8 cellular contexts compared by ENCODE assay signal in the genomic region with DNA sequence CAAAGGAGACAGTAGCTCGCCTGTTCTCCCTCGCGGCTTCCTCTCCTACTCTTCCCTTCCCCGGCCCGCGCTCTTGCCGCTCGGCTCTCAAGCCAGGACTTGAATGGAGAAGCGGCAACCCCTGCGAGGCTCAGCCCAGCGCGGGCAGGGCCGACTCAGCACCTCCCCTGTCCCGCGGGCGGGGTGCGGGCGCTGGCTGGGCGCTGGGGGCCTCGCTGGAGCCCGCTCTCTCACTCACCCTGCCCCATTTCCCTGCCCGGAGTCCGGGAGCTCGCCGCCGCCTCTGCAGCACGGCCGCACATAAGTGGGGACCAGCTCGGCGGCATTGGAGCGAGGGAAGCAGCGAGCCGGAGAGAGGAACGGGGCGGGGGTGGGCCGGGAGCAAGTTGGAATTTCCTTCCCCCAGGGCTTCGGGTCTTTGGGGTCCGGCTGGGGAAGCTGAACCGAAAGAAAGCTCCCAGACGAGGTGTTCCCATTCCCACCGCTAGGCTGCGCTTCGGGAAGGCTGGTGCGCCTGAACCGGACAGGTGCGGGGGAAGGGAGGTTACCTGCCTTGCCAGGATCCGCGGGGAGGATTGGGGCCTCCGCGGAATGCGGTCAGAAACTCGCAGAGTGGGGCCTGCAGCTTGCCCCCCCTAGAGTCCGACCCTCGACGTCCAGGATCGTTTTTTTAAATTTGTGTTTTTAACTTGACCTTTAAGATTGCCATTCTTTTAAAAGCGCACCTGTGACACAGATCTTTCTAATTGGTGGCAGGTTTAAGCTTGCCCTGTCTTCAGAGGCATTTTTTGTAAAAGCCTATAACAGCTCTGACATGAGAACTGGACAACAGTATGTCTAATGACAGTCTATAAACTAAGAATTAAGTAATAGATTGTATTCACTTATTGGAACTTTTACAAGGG. TPM values are rescaled to one million over a fixed set of nuclear protein-coding genes. Genes with fewer than 3 reads are reported as not detected.
DNase-seq lines count a peak whose midpoint lies in the region; ATAC-seq lines count a peak whose summit lies in the region.

A gene with protein sequence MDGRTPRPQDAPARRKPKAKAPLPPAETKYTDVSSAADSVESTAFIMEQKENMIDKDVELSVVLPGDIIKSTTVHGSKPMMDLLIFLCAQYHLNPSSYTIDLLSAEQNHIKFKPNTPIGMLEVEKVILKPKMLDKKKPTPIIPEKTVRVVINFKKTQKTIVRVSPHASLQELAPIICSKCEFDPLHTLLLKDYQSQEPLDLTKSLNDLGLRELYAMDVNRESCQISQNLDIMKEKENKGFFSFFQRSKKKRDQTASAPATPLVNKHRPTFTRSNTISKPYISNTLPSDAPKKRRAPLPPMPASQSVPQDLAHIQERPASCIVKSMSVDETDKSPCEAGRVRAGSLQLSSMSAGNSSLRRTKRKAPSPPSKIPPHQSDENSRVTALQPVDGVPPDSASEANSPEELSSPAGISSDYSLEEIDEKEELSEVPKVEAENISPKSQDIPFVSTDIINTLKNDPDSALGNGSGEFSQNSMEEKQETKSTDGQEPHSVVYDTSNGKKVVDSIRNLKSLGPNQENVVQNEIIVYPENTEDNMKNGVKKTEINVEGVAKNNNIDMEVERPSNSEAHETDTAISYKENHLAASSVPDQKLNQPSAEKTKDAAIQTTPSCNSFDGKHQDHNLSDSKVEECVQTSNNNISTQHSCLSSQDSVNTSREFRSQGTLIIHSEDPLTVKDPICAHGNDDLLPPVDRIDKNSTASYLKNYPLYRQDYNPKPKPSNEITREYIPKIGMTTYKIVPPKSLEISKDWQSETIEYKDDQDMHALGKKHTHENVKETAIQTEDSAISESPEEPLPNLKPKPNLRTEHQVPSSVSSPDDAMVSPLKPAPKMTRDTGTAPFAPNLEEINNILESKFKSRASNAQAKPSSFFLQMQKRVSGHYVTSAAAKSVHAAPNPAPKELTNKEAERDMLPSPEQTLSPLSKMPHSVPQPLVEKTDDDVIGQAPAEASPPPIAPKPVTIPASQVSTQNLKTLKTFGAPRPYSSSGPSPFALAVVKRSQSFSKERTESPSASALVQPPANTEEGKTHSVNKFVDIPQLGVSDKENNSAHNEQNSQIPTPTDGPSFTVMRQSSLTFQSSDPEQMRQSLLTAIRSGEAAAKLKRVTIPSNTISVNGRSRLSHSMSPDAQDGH (minus strand): TSS at position 105 of the 905 bp plus-strand sequence. CDS start 627 bp downstream, outside the sequence.

- H3K4me1 Mint-ChIP-seq in CD4-positive, alpha-beta memory T cell, result peaks cover 5 to 9% (median 6%) of the 10 kb centered on the region in 4 donors
- peaks cover 7% of the 10 kb centered on the region for H3K4me1 Mint-ChIP-seq in activated naive CD4-positive, alpha-beta T cell treated with anti-CD3 and anti-CD28 coated beads, Interleukin-2, amount 50 U/mL, for 24 hours

- intact Hi-C loops in CD4-positive, alpha-beta memory T cell (cut with micrococcal nuclease), result no loop called here
- intact Hi-C loops in aorta (cut with DNase I), result loop anchor here (2.0 to 5.0 kb wide), 6 partner anchors 15 to 145 kb away; no protein-coding TSS in a partner anchor

- H2AFZ ChIP-seq in neuron (ENCODE audit: low read depth, low read length), result peak within 1 kb of the TSS; percentile 98

- peaks cover 26 to 30% of the 10 kb centered on the region in 2 donors for H3K27me3 Mint-ChIP-seq in CD4-positive, alpha-beta memory T cell
- peaks cover 23% of the 10 kb centered on the region for H3K27me3 Mint-ChIP-seq in activated naive CD4-positive, alpha-beta T cell treated with anti-CD3 and anti-CD28 coated beads, Interleukin-2, amount 50 U/mL, for 24 hours

- CTCF ChIA-PET in CD4-positive, alpha-beta memory T cell (lab: Charles Lee; ENCODE audit: partially characterized antibody), result interaction anchor here (1.0 to 1.7 kb wide), 6 partner anchors 8 to 16 kb away, joined by 3 to 5 read pairs (median 4); no protein-coding TSS in a partner anchor

- H3K27ac ChIP-seq in CD4-positive, alpha-beta memory T cell (ENCODE audit: low read depth, low read length), result no peak within 1 kb of the TSS
- peak within 1 kb of the TSS; percentile 92 to 97 for H3K27ac ChIP-seq in aorta (ENCODE audit: low read depth in 1 of 2, low read length in 2 of 2)

- no peak within 1 kb of the TSS for H3K27ac Mint-ChIP-seq in CD4-positive, alpha-beta memory T cell
- H3K27ac Mint-ChIP-seq in activated naive CD4-positive, alpha-beta T cell treated with anti-CD3 and anti-CD28 coated beads, Interleukin-2, amount 50 U/mL, for 24 hours, result no peak within 1 kb of the TSS

- peak in 4 of 5 donors; percentile 4 to 35 (median 10) for DNase-seq in CD4-positive, alpha-beta memory T cell
- peak; percentile 57 for DNase-seq in NCI-H82 treated with DMSO at 0.1 percent for 48 hours (lab: John Stamatoyannopoulos, UW; ENCODE audit: unreplicated experiment)
- peak; percentile 86 for DNase-seq in glomerular visceral epithelial cell (ENCODE audit: extremely low spot score)
- peak; percentile 86 to 91 for DNase-seq in aorta

- no peaks in the 10 kb centered on the region for H3K36me3 ChIP-seq in CD4-positive, alpha-beta memory T cell (ENCODE audit: insufficient read depth, low read length)
- H3K36me3 ChIP-seq in neuron (ENCODE audit: insufficient read depth, low read length) (no peaks in the 10 kb centered on the region), aorta (ENCODE audit: control insufficient read depth in 1 of 2, insufficient read depth in 2 of 2, low read length in 1 of 2) (no peaks in the 10 kb centered on the region)

- peaks cover 0 to 3% (median 0%) of the 10 kb centered on the region in 8 donors for H3K9me3 Mint-ChIP-seq in CD4-positive, alpha-beta memory T cell
- H3K9me3 Mint-ChIP-seq in activated naive CD4-positive, alpha-beta T cell treated with anti-CD3 and anti-CD28 coated beads, Interleukin-2, amount 50 U/mL, for 24 hours, result no peaks in the 10 kb centered on the region

- no peaks in the 10 kb centered on the region for H3K27me3 ChIP-seq in CD4-positive, alpha-beta memory T cell (ENCODE audit: insufficient read depth, low read length)
- no peaks in the 10 kb centered on the region for H3K27me3 ChIP-seq in neuron (ENCODE audit: insufficient read depth, low read length)
- H3K27me3 ChIP-seq in aorta (ENCODE audit: control insufficient read depth in 1 of 2, insufficient read depth in 2 of 2, low read length in 1 of 2), result no peaks in the 10 kb centered on the region

- peak within 1 kb of the TSS; percentile 46 to 83 (median 71) for H3K4me3 Mint-ChIP-seq in CD4-positive, alpha-beta memory T cell
- peak within 1 kb of the TSS; percentile 68 for H3K4me3 Mint-ChIP-seq in activated naive CD4-positive, alpha-beta T cell treated with anti-CD3 and anti-CD28 coated beads, Interleukin-2, amount 50 U/mL, for 24 hours

- peak within 1 kb of the TSS in 1 of 2 donors; percentile 40 for H3K4me3 ChIP-seq in CD4-positive, alpha-beta memory T cell (ENCODE audit: low read length in 2 of 2)
- H3K4me3 ChIP-seq in neuron (ENCODE audit: low read length) (peak within 1 kb of the TSS; percentile 90), aorta (ENCODE audit: low read length in 2 of 2) (peak within 1 kb of the TSS; percentile 76 to 94)

- H3K36me3 Mint-ChIP-seq in CD4-positive, alpha-beta memory T cell, result no peaks in the 10 kb centered on the region
- H3K36me3 Mint-ChIP-seq in activated naive CD4-positive, alpha-beta T cell treated with anti-CD3 and anti-CD28 coated beads, Interleukin-2, amount 50 U/mL, for 24 hours, result no peaks in the 10 kb centered on the region

- no peaks in the 10 kb centered on the region for H3K4me1 ChIP-seq in CD4-positive, alpha-beta memory T cell (ENCODE audit: insufficient read depth, low read length)
- H3K4me1 ChIP-seq in neuron (ENCODE audit: insufficient read depth, low read length) (peaks cover 3% of the 10 kb centered on the region), aorta (ENCODE audit: control insufficient read depth in 1 of 2, insufficient read depth in 2 of 2, low read length in 2 of 2) (peaks cover 0 to 2% of the 10 kb centered on the region in 2 donors)

- WGBS in aorta, 2 donors, result 0 to 1% methylated on average over 57 of the region's 57 CpGs

- ATAC-seq in GM19328 (IDR thresholded peaks at IDR 0.05; ENCODE audit: unreplicated experiment) (peak; percentile 73), HG03354 (IDR thresholded peaks at IDR 0.05; ENCODE audit: poor library complexity, severe bottlenecking, unreplicated experiment) (peak; percentile 71), aorta (ENCODE audit: low FRiP score) (peak; percentile 87)

- H3K9me3 ChIP-seq in CD4-positive, alpha-beta memory T cell (ENCODE audit: control insufficient read depth in 1 of 2, low read length in 2 of 2), result no peaks in the 10 kb centered on the region
- no peaks in the 10 kb centered on the region for H3K9me3 ChIP-seq in neuron (ENCODE audit: low read length)
- H3K9me3 ChIP-seq in aorta (ENCODE audit: control insufficient read depth, low read length), result no peaks in the 10 kb centered on the region

- POLR2A ChIA-PET in CD4-positive, alpha-beta memory T cell (lab: Charles Lee; ENCODE audit: partially characterized antibody), result no interaction called here

RNA-seq across cellular contexts. Expression of the gene that starts here (rescaled TPM):
- total RNA-seq in CD4-positive, alpha-beta memory T cell, result not detected
- under 1 TPM in 1 of 2 donors, not detected in 1; 0.42 TPM for polyA plus RNA-seq in CD4-positive, alpha-beta memory T cell
- 100 to 1,000 TPM in 1 of 2 donors, 10 to 100 TPM in 1; 63.5 to 101 TPM for total RNA-seq in aorta
- polyA plus RNA-seq in aorta, result 10 to 100 TPM; 20.2 to 22.1 TPM

Comparison
In these comparisons a context has a peak if more than half of its experiments do, and no peak if none do; other contexts are left out.
1. RNA of the gene that starts here (total RNA-seq): 63.5 to 101 TPM in aorta; not detected in CD4-positive, alpha-beta memory T cell; every median in the first group is over 10 times any median in the second.
2. RNA of the gene that starts here (polyA plus RNA-seq): 20.2 to 22.1 TPM in aorta; 0.42 TPM in CD4-positive, alpha-beta memory T cell; every median in the first group is over 10 times any median in the second.
3. Peak in DNase-seq in CD4-positive, alpha-beta memory T cell; RNA of the gene not detected or under 1 TPM.
4. DNase-seq: peak in every context shown above with its lines; median percentile 88 in aorta; 86 in glomerular visceral epithelial cell; 57 in NCI-H82 treated with DMSO at 0.1 percent for 48 hours; 10 in CD4-positive, alpha-beta memory T cell.
5. Peak in every context shown above with its lines, with median percentiles within 50 percentile points of each other: ATAC-seq.